Comparison of ENCODE assay signal across 8 cellular contexts in genomic region chr6:158631678-158632537, GRCh38. TPM values are rescaled to one million over a fixed set of nuclear protein-coding genes. Genes with fewer than 3 reads are reported as not detected.
DNase-seq lines count a peak whose midpoint lies in the region; ATAC-seq, FAIRE-seq and TF ChIP-seq lines count a peak whose summit lies in the region.

No MANE protein-coding gene starts in this region.

- no peak for FAIRE-seq in H1 (lab: Jason Lieb, UNC)

- peaks cover 2% of the 10 kb centered on the region; the same call in 1 of the 2 replicates for H3K23me2 ChIP-seq in H1 (ENCODE audit: low read depth, low read length)

- H3K4me1 ChIP-seq in Peyer's patch, result peaks cover 0 to 29% (median 0%) of the 10 kb centered on the region in 4 donors
- peaks cover 0 to 7% (median 0%) of the 10 kb centered on the region in 4 experiments; a peak in 3 of 7 replicates for H3K4me1 ChIP-seq in H1 (replicated peaks in 1 of 4; ENCODE audit: control insufficient read depth in 3 of 4, insufficient read depth in 4 of 4, low read length in 3 of 4)
- H3K4me1 ChIP-seq in mucosa of rectum (ENCODE audit: control insufficient read depth in 2 of 2, insufficient read depth in 2 of 2, low read length in 2 of 2), result peaks cover 19 to 25% of the 10 kb centered on the region in 2 donors

- TF ChIP-seq CTCF in Peyer's patch (IDR thresholded peaks at IDR 0.05) (no peak), H1 (IDR thresholded peaks at IDR 0.05; ENCODE audit: control extremely low read depth in 1 of 3, insufficient read depth in 1 of 3, low read depth in 1 of 3, low read length in 3 of 3) (no peak)

- peak overlapping the region; percentile 40 for H2BK5ac ChIP-seq in H1 (ENCODE audit: low read depth, low read length)

- H3K18ac ChIP-seq in H1 (ENCODE audit: extremely low read depth, low read length), result no peak overlapping the region

- H2BK120ac ChIP-seq in H1 (replicated peaks; ENCODE audit: low read depth, low read length), result no peak overlapping the region

- H3K9ac ChIP-seq in H1 (replicated peaks in 1 of 4; ENCODE audit: extremely low read depth in 1 of 4, low read depth in 3 of 4, low read length in 3 of 4) (no peak overlapping the region), mucosa of rectum (ENCODE audit: low read depth in 1 of 2, low read length in 2 of 2) (peak overlapping the region; percentile 32 to 49)

- 90% methylated on average over 19 of the region's 19 CpGs; no CpG with 5 or more reads in 1 of the 2 experiments for WGBS in H1 (ENCODE audit: extremely low coverage in 1 of 2, insufficient coverage in 1 of 2, insufficient read length in 1 of 2, insufficient replicate concordance in 2 of 2, low coverage in 1 of 2, low lambda C conversion rate in 2 of 2, missing lambda C conversion rate in 1 of 2), 2 experiments

- no peak overlapping the region for H4K5ac ChIP-seq in H1 (ENCODE audit: insufficient read length, low read depth, low read length)

- H3K79me2 ChIP-seq in H1 (ENCODE audit: control insufficient read depth in 1 of 2, insufficient read depth in 2 of 2, low read length in 2 of 2), result no peaks in the 10 kb centered on the region

- H3K14ac ChIP-seq in H1 (ENCODE audit: insufficient read length), result no peak overlapping the region

- no peak overlapping the region for H3K4me2 ChIP-seq in H1 (ENCODE audit: insufficient read depth in 1 of 2, low read depth in 2 of 2, low read length in 2 of 2)

- H3K36me3 ChIP-seq in Peyer's patch, result peaks cover 0 to 54% (median 0%) of the 10 kb centered on the region in 3 donors
- peaks cover 2 to 45% (median 20%) of the 10 kb centered on the region in 4 experiments; a peak in 7 of 8 replicates for H3K36me3 ChIP-seq in H1 (ENCODE audit: control insufficient read depth in 2 of 4, insufficient read depth in 4 of 4, low read length in 3 of 4)
- H3K36me3 ChIP-seq in mucosa of rectum (ENCODE audit: control insufficient read depth in 2 of 2, insufficient read depth in 2 of 2, low read length in 2 of 2), result peaks cover 36 to 44% of the 10 kb centered on the region in 2 donors

- H2BK12ac ChIP-seq in H1 (ENCODE audit: low read depth, low read length), result peak overlapping the region; percentile 5; the same call in 1 of the 2 replicates

- H4K8ac ChIP-seq in H1 (ENCODE audit: extremely low read depth, insufficient read depth, low read length), result no peak overlapping the region

- no peak overlapping the region for H2BK20ac ChIP-seq in H1 (ENCODE audit: low read length)

- H3K79me1 ChIP-seq in H1 (ENCODE audit: low read depth, low read length), result peaks cover 2% of the 10 kb centered on the region

- no peak overlapping the region for H3K4ac ChIP-seq in H1 (replicated peaks; ENCODE audit: insufficient read length, low read depth, low read length)

- peak overlapping the region in 1 of 4 donors; percentile 19 for H3K4me3 ChIP-seq in Peyer's patch
- H3K4me3 ChIP-seq in H1 (ENCODE audit: extremely low read depth in 1 of 4, insufficient read depth in 2 of 4, low read depth in 3 of 4, low read length in 4 of 4), result no peak overlapping the region
- H3K4me3 ChIP-seq in mucosa of rectum (ENCODE audit: low read length in 2 of 2), result peak overlapping the region; percentile 9 to 54

- H4K91ac ChIP-seq in H1 (replicated peaks; ENCODE audit: insufficient read length, low read length), result peak overlapping the region; percentile 7

- peaks cover 0 to 12% of the 10 kb centered on the region in 2 experiments for H4K20me1 ChIP-seq in H1 (replicated peaks in 1 of 2; ENCODE audit: control insufficient read depth in 1 of 2, insufficient read depth in 2 of 2, low read length in 2 of 2)

- no peaks in the 10 kb centered on the region for H3K27me3 ChIP-seq in Peyer's patch
- no peaks in the 10 kb centered on the region for H3K27me3 ChIP-seq in H1 (replicated peaks in 1 of 4; ENCODE audit: control insufficient read depth in 3 of 4, extremely low read depth in 1 of 4, insufficient read depth in 3 of 4, low read length in 3 of 4)
- no peaks in the 10 kb centered on the region for H3K27me3 ChIP-seq in mucosa of rectum (ENCODE audit: control insufficient read depth in 2 of 2, insufficient read depth in 2 of 2, low read length in 2 of 2)

- no peak for TF ChIP-seq RAD21 in H1 (IDR thresholded peaks at IDR 0.05 in 1 of 2, conservative IDR thresholded peaks at IDR 0.05 in 1 of 2; ENCODE audit: low read depth in 2 of 2, low read length in 2 of 2)

- no peak overlapping the region for H2BK15ac ChIP-seq in H1 (ENCODE audit: low read length)

- peak; percentile 2 for DNase-seq in Ammon's horn (ENCODE audit: low spot score)
- DNase-seq in Peyer's patch, result peak in 2 of 3 donors; percentile 84 to 89
- no peak for DNase-seq in H1 (ENCODE audit: low read depth in 1 of 2, low spot score in 2 of 2)
- no peak for DNase-seq in medulla oblongata (ENCODE audit: extremely low spot score)

- no peak overlapping the region for H3K23ac ChIP-seq in H1 (ENCODE audit: insufficient read length)

- no peaks in the 10 kb centered on the region for H3K9me3 ChIP-seq in Peyer's patch
- H3K9me3 ChIP-seq in H1 (ENCODE audit: insufficient read depth in 2 of 2, low read depth in 1 of 2, low read length in 1 of 2), result no peaks in the 10 kb centered on the region
- H3K9me3 ChIP-seq in mucosa of rectum (ENCODE audit: control insufficient read depth in 2 of 2, low read length in 2 of 2), result no peaks in the 10 kb centered on the region

- H3K56ac ChIP-seq in H1 (replicated peaks; ENCODE audit: insufficient read length, low read depth, low read length), result no peak overlapping the region

- no peak for TF ChIP-seq EP300 in H1 (IDR thresholded peaks at IDR 0.05; ENCODE audit: borderline replicate concordance in 1 of 2, low read depth in 2 of 2, low read length in 2 of 2)

- POLR2A ChIA-PET in H1 (lab: Charles Lee; ENCODE audit: partially characterized antibody), result interaction anchor here (1.0 to 1.4 kb wide), 4 partner anchors 9 to 21 kb away, joined by 3 to 6 read pairs (median 3); partner anchors contain the start of gene DYNLT1

- CTCF ChIA-PET in H1 (lab: Charles Lee; ENCODE audit: partially characterized antibody), result interaction anchor here (1.0 to 3.1 kb wide), 7 partner anchors 7 to 137 kb away, joined by 3 to 10 read pairs (median 4); no protein-coding TSS in a partner anchor

- no peak for ATAC-seq in GM19324 (IDR thresholded peaks at IDR 0.05; ENCODE audit: low FRiP score, unreplicated experiment)
- no peak for ATAC-seq in HG02885 (IDR thresholded peaks at IDR 0.05; ENCODE audit: poor library complexity, unreplicated experiment)
- ATAC-seq in HG03469 (IDR thresholded peaks at IDR 0.05; ENCODE audit: unreplicated experiment), result no peak

- TF ChIP-seq POLR2A in Peyer's patch (IDR thresholded peaks at IDR 0.05), result peak; percentile 22 to 60
- TF ChIP-seq POLR2A in H1 (IDR thresholded peaks at IDR 0.05; ENCODE audit: control extremely low read depth in 1 of 2, low read depth in 2 of 2, low read length in 2 of 2), result no peak

- no peak overlapping the region for H2AK5ac ChIP-seq in H1 (ENCODE audit: low read depth, low read length)

- no peak overlapping the region for H2AFZ ChIP-seq in H1 (ENCODE audit: low read length)

- peak overlapping the region; percentile 33 to 89 (median 70) for H3K27ac ChIP-seq in Peyer's patch
- H3K27ac ChIP-seq in H1 (ENCODE audit: low read depth, low read length), result no peak overlapping the region
- H3K27ac ChIP-seq in mucosa of rectum (ENCODE audit: low read depth in 2 of 2, low read length in 2 of 2), result peak overlapping the region; percentile 84 to 87

TF ChIP-seq in H1, 55 proteins besides CTCF, POLR2A, EP300 and RAD21 (continues in another document):
- no peak for TF ChIP-seq ATF2 (IDR thresholded peaks at IDR 0.05; ENCODE audit: low read length)
- TF ChIP-seq KDM5A (IDR thresholded peaks at IDR 0.05; ENCODE audit: low read length), result no peak
- no peak for TF ChIP-seq SAP30 (IDR thresholded peaks at IDR 0.05; ENCODE audit: insufficient read depth, insufficient replicate concordance, low read length)
- TF ChIP-seq EGR1 (IDR thresholded peaks at IDR 0.05; ENCODE audit: borderline replicate concordance, low read depth, low read length), result no peak
- no peak for TF ChIP-seq TAF7 (optimal IDR thresholded peaks at IDR 0.05; ENCODE audit: borderline replicate concordance, low read depth, low read length)
- TF ChIP-seq CREB1 (IDR thresholded peaks at IDR 0.05), result no peak
- no peak for TF ChIP-seq SRF (IDR thresholded peaks at IDR 0.05; ENCODE audit: low read depth, low read length)
- no peak for TF ChIP-seq GABPA (IDR thresholded peaks at IDR 0.05; ENCODE audit: borderline replicate concordance, insufficient read depth, low read length)

RNA-seq across cellular contexts. Expression of gene DYNLT1, which starts 12.6 kb away (rescaled TPM):
- total RNA-seq in Peyer's patch, result 100 to 1,000 TPM in 3 of 4 donors, 10 to 100 TPM in 1; 93.8 to 190 (median 146) TPM
- total RNA-seq in H1 (2021; fragmentation: NEBNext Ultra II Directional; extraction: Animal tissue kit (Norgen Biotek cat#: 25700)), result 109 and 119 TPM in 2 replicates
- 148 and 245 TPM in 2 replicates for polyA plus RNA-seq in H1 (2011; rRNA removed)
- 164 TPM for polyA plus RNA-seq in H1 (2011; cell fraction: cytosol; rRNA removed)
- 78.1 TPM for polyA plus RNA-seq in H1 (2011; cell fraction: nucleus; rRNA removed)
- 140 to 180 TPM (median 156 TPM) in 4 replicates for polyA plus RNA-seq in H1 (2012, experiment 1 of 2)
- 183 TPM for polyA plus RNA-seq in H1 (2012, experiment 2 of 2)
- 117 TPM for polyA plus RNA-seq in H1 (2013, experiment 1 of 2)
- 115 TPM for polyA plus RNA-seq in H1 (2013, experiment 2 of 2)
- 88.5 and 108 TPM in 2 replicates for polyA minus RNA-seq in H1 (2011; rRNA and poly(A)+ RNA removed)
- polyA minus RNA-seq in H1 (2011; cell fraction: cytosol; rRNA and poly(A)+ RNA removed), result 26.3 TPM
- polyA minus RNA-seq in H1 (2011; cell fraction: nucleus; rRNA and poly(A)+ RNA removed), result 29.9 TPM

RNA-seq across cellular contexts. Expression of gene SYTL3, which starts 17.9 kb away (rescaled TPM):
- 10 to 100 TPM in 3 of 4 donors, 1 to 10 TPM in 1; 4.8 to 23.1 (median 11.3) TPM for total RNA-seq in Peyer's patch
- 0.42 and 0.99 TPM in 2 replicates for total RNA-seq in H1 (2021; fragmentation: NEBNext Ultra II Directional; extraction: Animal tissue kit (Norgen Biotek cat#: 25700))
- polyA plus RNA-seq in H1 (2011; rRNA removed), result 0.27 and 0.28 TPM in 2 replicates
- polyA plus RNA-seq in H1 (2011; cell fraction: cytosol; rRNA removed), result 0.35 TPM
- 0.19 TPM for polyA plus RNA-seq in H1 (2011; cell fraction: nucleus; rRNA removed)
- polyA plus RNA-seq in H1 (2012, experiment 1 of 2), result 0.29 to 0.46 TPM (median 0.34 TPM) in 4 replicates
- polyA plus RNA-seq in H1 (2012, experiment 2 of 2), result 0.34 TPM
- 0.20 TPM for polyA plus RNA-seq in H1 (2013, experiment 1 of 2)
- 0.24 TPM for polyA plus RNA-seq in H1 (2013, experiment 2 of 2)
- 0.22 and 0.35 TPM in 2 replicates for polyA minus RNA-seq in H1 (2011; rRNA and poly(A)+ RNA removed)
- polyA minus RNA-seq in H1 (2011; cell fraction: cytosol; rRNA and poly(A)+ RNA removed), result not detected
- 0.50 TPM for polyA minus RNA-seq in H1 (2011; cell fraction: nucleus; rRNA and poly(A)+ RNA removed)

Comparison
In these comparisons a context has a peak if more than half of its experiments do, and no peak if none do; other contexts are left out.
1. DNase-seq: peak in Ammon's horn (single experiment) and Peyer's patch (2 of 3); none in H1 (0 of 2) and medulla oblongata (single experiment).
2. H3K4me3 ChIP-seq: peak in mucosa of rectum (2 of 2); none in H1 (0 of 4).
3. POLR2A ChIP-seq: peak in Peyer's patch (2 of 2); none in H1 (0 of 2).
4. H3K9ac ChIP-seq: peak in mucosa of rectum (2 of 2); none in H1 (0 of 4).